ENCODE assay signal across 8 cellular contexts in the genomic region with DNA sequence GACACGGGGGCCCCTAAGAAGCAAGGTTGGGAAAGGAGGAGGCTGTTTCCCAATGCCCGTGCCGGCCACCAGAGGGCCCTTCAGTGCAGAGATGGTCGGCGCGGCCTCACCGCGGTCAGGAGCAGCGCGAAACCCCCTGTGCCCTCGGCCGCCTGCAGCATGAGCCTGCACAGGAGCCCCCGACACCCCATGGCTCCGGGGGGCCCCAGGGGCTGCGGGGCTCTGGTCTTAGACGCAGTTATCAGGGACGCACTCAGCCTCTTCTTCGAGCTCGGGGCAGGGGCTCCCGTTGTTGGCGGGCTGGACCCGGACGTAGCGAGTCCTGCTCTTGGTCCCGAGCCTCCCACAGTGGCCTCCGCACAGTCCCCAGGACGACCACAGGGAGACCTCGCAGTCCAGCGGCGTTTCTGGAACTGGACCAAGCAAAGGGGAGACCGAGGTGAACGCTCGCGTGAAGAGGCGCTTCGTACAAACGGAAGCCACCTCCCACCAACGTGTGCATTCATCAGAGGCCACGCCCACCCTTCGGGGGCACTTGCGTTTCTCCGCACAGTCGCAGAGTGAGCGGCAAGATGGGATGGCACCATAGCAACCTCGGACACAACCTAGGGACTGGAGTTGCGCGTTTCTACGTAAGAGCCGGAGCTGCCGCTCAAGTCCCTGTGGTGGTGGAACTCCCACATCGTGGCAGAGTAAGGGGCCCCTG. TPM values are rescaled to one million over a fixed set of nuclear protein-coding genes. Genes with fewer than 3 reads are reported as not detected.
A peak's percentile ranks its signal among the peaks of the same experiment; 100 is the strongest.
DNase-seq lines count a peak whose midpoint lies in the region; ATAC-seq and TF ChIP-seq lines count a peak whose summit lies in the region.

No MANE protein-coding gene starts in this region.

- TF ChIP-seq CTCF in DOHH2 (IDR thresholded peaks at IDR 0.05; ENCODE audit: low read depth, low read length, poor library complexity, severe bottlenecking) (peak; percentile 92), RWPE2 (IDR thresholded peaks at IDR 0.05; ENCODE audit: poor library complexity, severe bottlenecking) (peak; percentile 93), gastroesophageal sphincter (IDR thresholded peaks at IDR 0.05) (peak in 3 of 4 experiments; percentile 91 to 96 (median 93))

- TF ChIP-seq EP300 in gastroesophageal sphincter (IDR thresholded peaks at IDR 0.05) = no peak

- peaks cover 36% of the 10 kb centered on the region for H3K4me1 ChIP-seq in DOHH2 (ENCODE audit: control insufficient read depth, low read length)
- H3K4me1 ChIP-seq in Karpas-422 (ENCODE audit: low read length) = peaks cover 21% of the 10 kb centered on the region
- no peaks in the 10 kb centered on the region for H3K4me1 ChIP-seq in RWPE2 (ENCODE audit: insufficient read depth, poor library complexity, severe bottlenecking)
- H3K4me1 ChIP-seq in gastroesophageal sphincter = peaks cover 0 to 58% (median 21%) of the 10 kb centered on the region in 3 donors

- H3K9ac ChIP-seq in Karpas-422 (ENCODE audit: low read length) = peak overlapping the region; percentile 87

- H3K4me2 ChIP-seq in DOHH2 (ENCODE audit: low read length) (peak overlapping the region; percentile 98), Karpas-422 (ENCODE audit: low read depth, low read length, poor library complexity, severe bottlenecking) (peak overlapping the region; percentile 98)

- H3F3A ChIP-seq in DOHH2 (ENCODE audit: control insufficient read depth, insufficient read depth) = peaks cover 5% of the 10 kb centered on the region

- peak; percentile 82 for ATAC-seq in GM21737 (IDR thresholded peaks at IDR 0.05; ENCODE audit: unreplicated experiment)
- ATAC-seq in RWPE2 (ENCODE audit: low read depth) = peak; percentile 78
- ATAC-seq in gastroesophageal sphincter = peak; percentile 81

- no CpG with 5 or more reads among the region's 51 CpGs for WGBS in gastroesophageal sphincter (ENCODE audit: low coverage in 1 of 2), 2 donors

- no peaks in the 10 kb centered on the region for H4K20me1 ChIP-seq in DOHH2 (ENCODE audit: control insufficient read depth, insufficient read depth, low read depth, low read length)
- H4K20me1 ChIP-seq in Karpas-422 (ENCODE audit: insufficient read depth, low read depth, low read length) = no peaks in the 10 kb centered on the region

- peak overlapping the region; percentile 68 for H3K27ac ChIP-seq in DOHH2 (ENCODE audit: low read depth, low read length)
- peak overlapping the region; percentile 38; the same call in 1 of the 2 replicates for H3K27ac ChIP-seq in Karpas-422 (ENCODE audit: low read length)
- H3K27ac ChIP-seq in RWPE2 (ENCODE audit: poor library complexity, severe bottlenecking) = no peak overlapping the region
- peak overlapping the region in 3 of 4 donors; percentile 39 to 78 (median 57) for H3K27ac ChIP-seq in gastroesophageal sphincter
- H3K27ac ChIP-seq in substantia nigra (ENCODE audit: low read depth, low read length, poor library complexity, severe bottlenecking) = no peak overlapping the region

- no peak for TF ChIP-seq POLR2A in gastroesophageal sphincter (IDR thresholded peaks at IDR 0.05)

- H3K9me3 ChIP-seq in DOHH2 (ENCODE audit: control insufficient read depth, insufficient read depth, low read length) (peaks cover 7% of the 10 kb centered on the region; the same call in 1 of the 2 replicates), Karpas-422 (ENCODE audit: low read length) (no peaks in the 10 kb centered on the region), RWPE2 (ENCODE audit: severe bottlenecking) (no peaks in the 10 kb centered on the region), gastroesophageal sphincter (no peaks in the 10 kb centered on the region)

- H3K4me3 ChIP-seq in DOHH2 (ENCODE audit: low read length) = peak overlapping the region; percentile 88
- peak overlapping the region; percentile 80 for H3K4me3 ChIP-seq in Karpas-422 (ENCODE audit: low read length)
- peak overlapping the region; percentile 45 for H3K4me3 ChIP-seq in RWPE2 (ENCODE audit: severe bottlenecking)
- peak overlapping the region; percentile 35 to 66 for H3K4me3 ChIP-seq in gastroesophageal sphincter

- peak; percentile 98 for DNase-seq in Karpas-422
- DNase-seq in RWPE2 (ENCODE audit: low spot score) = peak; percentile 80
- peak; percentile 75 for DNase-seq in activated effector memory CD4-positive, alpha-beta T cell treated with Interleukin-2 at 50 U/mL for 16 hours
- DNase-seq in non-pigmented ciliary epithelial cell (ENCODE audit: low read depth) = peak; percentile 67
- DNase-seq in substantia nigra (lab: John Stamatoyannopoulos, UW) = peak in 41 of 49 donors; percentile 12 to 92 (median 55)

- H3K79me2 ChIP-seq in DOHH2 (ENCODE audit: control insufficient read depth, low read length) (no peaks in the 10 kb centered on the region), Karpas-422 (ENCODE audit: low read length) (no peaks in the 10 kb centered on the region)

- H3K27me3 ChIP-seq in DOHH2 (ENCODE audit: control insufficient read depth, low read length) (no peaks in the 10 kb centered on the region), Karpas-422 (ENCODE audit: low read length) (no peaks in the 10 kb centered on the region), RWPE2 (ENCODE audit: insufficient read depth, poor library complexity, severe bottlenecking) (peaks cover 27% of the 10 kb centered on the region), gastroesophageal sphincter (peaks cover 31% of the 10 kb centered on the region)

- H3K9me2 ChIP-seq in DOHH2 (replicated peaks; ENCODE audit: control insufficient read depth, low read length) (no peaks in the 10 kb centered on the region), Karpas-422 (replicated peaks; ENCODE audit: insufficient read depth, low read length) (no peaks in the 10 kb centered on the region)

- H2AFZ ChIP-seq in Karpas-422 (ENCODE audit: low read length) = peak overlapping the region; percentile 100

- H3K36me3 ChIP-seq in DOHH2 (ENCODE audit: control insufficient read depth, low read length) (no peaks in the 10 kb centered on the region), Karpas-422 (ENCODE audit: insufficient read depth, low read length) (no peaks in the 10 kb centered on the region), RWPE2 (ENCODE audit: low read depth) (no peaks in the 10 kb centered on the region), gastroesophageal sphincter (no peaks in the 10 kb centered on the region)

RNA-seq across cellular contexts. Expression of a gene that starts 5.0 kb away (rescaled TPM):
- total RNA-seq in Karpas-422 (2014; rRNA removed; shearing (Covaris generic); ENCODE audit: low replicate concordance) = 7.4 and 8.9 TPM in 2 replicates
- 10 to 100 TPM; 16.3 to 72.5 (median 55.0) TPM for total RNA-seq in gastroesophageal sphincter

RNA-seq across cellular contexts. Expression of a gene that starts 54.0 kb away (rescaled TPM):
- not detected in 2 replicates for total RNA-seq in Karpas-422 (2014; rRNA removed; shearing (Covaris generic); ENCODE audit: low replicate concordance)
- 1 to 10 TPM; 1.5 to 6.9 (median 4.6) TPM for total RNA-seq in gastroesophageal sphincter

Comparison
In these comparisons a context has a peak if more than half of its experiments do, and no peak if none do; other contexts are left out.
1. H3K27ac ChIP-seq: peak in DOHH2 (single experiment), Karpas-422 (single experiment) and gastroesophageal sphincter (3 of 4); none in RWPE2 (single experiment) and substantia nigra (single experiment).
2. Peak in every context shown above with its lines, with median percentiles within 50 percentile points of each other: H3K4me3 ChIP-seq, CTCF ChIP-seq, ATAC-seq and DNase-seq.